In genomic region chr1:41704189-41704588, GRCh38 we compare ENCODE assay signal across 18 cellular contexts.
DNase-seq lines count a peak whose midpoint lies in the region; ATAC-seq and TF ChIP-seq lines count a peak whose summit lies in the region.
"Had no signal": no experiment of that assay in that cellular context is flagged by ENCODE, and none has a peak within 500 bp of the region (broad histone marks: within the 10 kb centered on the region; RNA-seq: fewer than 3 reads in every experiment).

No MANE protein-coding gene starts in this region.

- H3K27me3 Mint-ChIP-seq in activated B cell treated with CpG ODN at 0.5 μM for 24 hours (no peaks in the 10 kb centered on the region), neural progenitor cell (ENCODE audit: insufficient read depth, low read depth) (no peaks in the 10 kb centered on the region)

- no peaks in the 10 kb centered on the region for H3K9me3 Mint-ChIP-seq in activated B cell treated with CpG ODN at 0.5 μM for 24 hours
- no peaks in the 10 kb centered on the region for H3K9me3 Mint-ChIP-seq in neural progenitor cell
- H3K9me3 Mint-ChIP-seq: GM23338, IgD-negative memory B cell had no signal

- TF ChIP-seq EP300 in upper lobe of left lung (IDR thresholded peaks at IDR 0.05) = no peak

- no peaks in the 10 kb centered on the region for H3K36me3 Mint-ChIP-seq in activated B cell treated with CpG ODN at 0.5 μM for 24 hours (ENCODE audit: low read depth)
- H3K36me3 Mint-ChIP-seq in neural progenitor cell = no peaks in the 10 kb centered on the region

- intact Hi-C loops in activated B cell treated with CpG ODN at 0.5 μM for 24 hours (cut with micrococcal nuclease) = no loop called here

- H3F3A ChIP-seq in neural progenitor cell (ENCODE audit: low read depth) = no peaks in the 10 kb centered on the region

- TF ChIP-seq CTCF in DND-41 (IDR thresholded peaks at IDR 0.05; ENCODE audit: borderline replicate concordance, extremely low read depth, low read length, poor library complexity, severe bottlenecking) (no peak), activated B cell treated with CpG ODN at 0.5 μM for 24 hours (IDR thresholded peaks at IDR 0.05) (no peak), neural progenitor cell (IDR thresholded peaks at IDR 0.05) (no peak), upper lobe of left lung (IDR thresholded peaks at IDR 0.05) (no peak), RWPE1 (conservative IDR thresholded peaks at IDR 0.05; ENCODE audit: low read depth) (no peak)

- ATAC-seq in DND-41 (ENCODE audit: insufficient read depth, low read depth) (no peak), activated B cell treated with CpG ODN at 0.5 μM for 24 hours (ENCODE audit: low read depth) (no peak), HG02938 (IDR thresholded peaks at IDR 0.05; ENCODE audit: unreplicated experiment) (no peak), upper lobe of left lung (ENCODE audit: low FRiP score in 2 of 2) (no peak)
- ATAC-seq: GM23338 had no signal

- H3K27me3 ChIP-seq in DND-41 (ENCODE audit: insufficient read depth, low read length, poor library complexity) = no peaks in the 10 kb centered on the region
- H3K27me3 ChIP-seq in neural progenitor cell = no peaks in the 10 kb centered on the region
- H3K27me3 ChIP-seq in upper lobe of left lung = no peaks in the 10 kb centered on the region
- H3K27me3 ChIP-seq: BE2C had no signal

- no peak for TF ChIP-seq POLR2A in upper lobe of left lung (IDR thresholded peaks at IDR 0.05)

- H3K4me3 Mint-ChIP-seq in activated B cell treated with CpG ODN at 0.5 μM for 24 hours = no peak overlapping the region
- H3K4me3 Mint-ChIP-seq in neural progenitor cell = no peak overlapping the region
- H3K4me3 Mint-ChIP-seq: GM23338, IgD-negative memory B cell had no signal

- H3K79me2 ChIP-seq in DND-41 (ENCODE audit: insufficient read depth, low read length) = peaks cover 97% of the 10 kb centered on the region
- no peaks in the 10 kb centered on the region for H3K79me2 ChIP-seq in neural progenitor cell (ENCODE audit: low read depth)

- H3K4me3 ChIP-seq in DND-41 (ENCODE audit: low read depth in 1 of 2, low read length in 2 of 2) (no peak overlapping the region), neural progenitor cell (no peak overlapping the region), upper lobe of left lung (no peak overlapping the region)
- H3K4me3 ChIP-seq: GM23338 had no signal

- DNase-seq in DND-41 (no peak), NCI-H2171 (lab: John Stamatoyannopoulos, UW) (peak; percentile 90), activated B cell treated with CpG ODN at 0.5 μM for 24 hours (peak; percentile 4), neural progenitor cell (ENCODE audit: low spot score) (peak; percentile 20), upper lobe of left lung (no peak), RWPE1 (ENCODE audit: low spot score) (no peak)
- DNase-seq: BE2C, GDM1, HCEC 1CT, NCI-H187 treated with DMSO at 0.1 percent for 48 hours, NCI-H226, NCI-H510A treated with DMSO at 0.1 percent for 48 hours, NCI-H774, SHP77, SK-N-SH had no signal

- H3K4me2 ChIP-seq in DND-41 (ENCODE audit: insufficient read depth, low read length) (no peak overlapping the region), neural progenitor cell (no peak overlapping the region)
- H3K4me2 ChIP-seq: GM23338, SK-N-SH had no signal

- CTCF ChIA-PET in activated B cell treated with CpG ODN at 0.5 μM for 24 hours (lab: Charles Lee) = interaction anchor here (1.1 kb wide), 1 partner anchor 10 kb away, joined by 3 read pairs; no protein-coding TSS in a partner anchor
- CTCF ChIA-PET in RWPE1 (lab: Yijun Ruan, JAX) = interaction anchor here (0.9 kb wide), 1 partner anchor 10 kb away, joined by 3 read pairs; no protein-coding TSS in a partner anchor

- POLR2A ChIA-PET in activated B cell treated with CpG ODN at 0.5 μM for 24 hours (lab: Charles Lee) (no interaction called here), RWPE1 (lab: Yijun Ruan, JAX; ENCODE audit: low non-redundant PET) (no interaction called here)

- peak overlapping the region; percentile 27; the same call in 1 of the 2 replicates for H3K27ac ChIP-seq in DND-41 (ENCODE audit: low read length)
- no peak overlapping the region for H3K27ac ChIP-seq in neural progenitor cell
- no peak overlapping the region for H3K27ac ChIP-seq in upper lobe of left lung
- no peak overlapping the region for H3K27ac ChIP-seq in RWPE1

- H3K9me3 ChIP-seq in DND-41 (ENCODE audit: insufficient read depth, low read length, severe bottlenecking) (no peaks in the 10 kb centered on the region), neural progenitor cell (ENCODE audit: low read depth) (no peaks in the 10 kb centered on the region), upper lobe of left lung (no peaks in the 10 kb centered on the region)
- H3K9me3 ChIP-seq: BE2C, SK-N-SH had no signal

- H3K4me1 Mint-ChIP-seq in activated B cell treated with CpG ODN at 0.5 μM for 24 hours (peaks cover 20% of the 10 kb centered on the region), neural progenitor cell (no peaks in the 10 kb centered on the region)
- H3K4me1 Mint-ChIP-seq: GM23338 had no signal

- H2AFZ ChIP-seq in DND-41 (ENCODE audit: low read depth, low read length) (no peak overlapping the region), neural progenitor cell (replicated peaks) (no peak overlapping the region)
- H2AFZ ChIP-seq: GM23338 had no signal

- WGBS in upper lobe of left lung, 2 donors = 98 to 100% methylated on average over 3 to 4 of the region's 4 CpGs

- H3K36me3 ChIP-seq in DND-41 (ENCODE audit: insufficient read depth, low read length) = peaks cover 41% of the 10 kb centered on the region
- no peaks in the 10 kb centered on the region for H3K36me3 ChIP-seq in neural progenitor cell
- no peaks in the 10 kb centered on the region for H3K36me3 ChIP-seq in upper lobe of left lung
- H3K36me3 ChIP-seq: BE2C had no signal

- H3K27ac Mint-ChIP-seq in activated B cell treated with CpG ODN at 0.5 μM for 24 hours (no peak overlapping the region), neural progenitor cell (no peak overlapping the region)
- H3K27ac Mint-ChIP-seq: GM23338, IgD-negative memory B cell had no signal

- H4K20me1 ChIP-seq in DND-41 (ENCODE audit: insufficient read depth, low read length) (peaks cover 76% of the 10 kb centered on the region), neural progenitor cell (ENCODE audit: low read depth) (no peaks in the 10 kb centered on the region)

- H3K9ac ChIP-seq in DND-41 (ENCODE audit: low read depth, low read length) (no peak overlapping the region), neural progenitor cell (no peak overlapping the region)
- H3K9ac ChIP-seq: SK-N-SH had no signal

- H3K4me1 ChIP-seq in DND-41 (ENCODE audit: insufficient read depth, low read length) (no peaks in the 10 kb centered on the region), neural progenitor cell (no peaks in the 10 kb centered on the region), upper lobe of left lung (no peaks in the 10 kb centered on the region)
- H3K4me1 ChIP-seq: BE2C had no signal

Comparison
In these comparisons a context has a peak if more than half of its experiments do, and no peak if none do; other contexts are left out.
1. DNase-seq: peak in NCI-H2171 (single experiment), activated B cell treated with CpG ODN at 0.5 μM for 24 hours (single experiment) and neural progenitor cell (single experiment); none in DND-41 (single experiment), upper lobe of left lung (0 of 2) and RWPE1 (single experiment).